In the genomic region with DNA sequence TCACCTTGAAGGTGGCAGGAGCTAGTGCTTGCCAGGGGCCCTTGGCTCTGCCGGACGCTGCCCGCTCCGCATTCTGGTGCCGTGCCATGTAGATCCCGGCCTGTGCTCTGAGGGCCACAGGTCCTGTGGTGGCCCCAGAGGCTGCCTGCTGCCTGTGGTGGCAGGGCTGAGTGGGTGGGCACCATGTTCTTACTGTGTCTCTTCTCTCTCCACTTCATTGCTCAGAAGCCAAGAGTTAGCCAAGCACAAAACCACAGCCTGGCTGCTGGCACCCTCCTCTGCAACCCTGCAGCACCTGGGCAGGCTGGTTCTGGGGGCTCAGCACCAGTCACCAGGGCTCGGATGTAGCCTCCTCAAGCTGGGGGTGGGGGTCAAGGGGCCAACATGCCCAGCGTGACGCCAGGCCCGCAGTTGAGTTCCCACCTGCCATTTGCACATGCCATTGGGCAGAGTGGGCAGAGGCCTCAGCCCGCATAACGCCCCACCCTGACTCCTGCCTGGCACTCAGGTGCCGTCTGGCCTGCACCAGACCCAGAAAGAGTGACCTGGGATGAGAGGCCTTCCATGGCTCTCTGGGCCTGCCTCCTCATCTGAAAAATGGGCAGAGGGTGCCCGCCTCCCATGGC, we compare ENCODE assay signal across 1 cellular context.
TF ChIP-seq lines count a peak whose summit lies in the region.

No MANE protein-coding gene starts in this region.

TF ChIP-seq in HepG2, 621 proteins besides CTCF, POLR2A, EP300 and RAD21 (continued from another document):
- TF ChIP-seq HNRNPL (IDR thresholded peaks at IDR 0.05; ENCODE audit: low read depth, low read length) (peak; percentile 86), ESRRA (CRISPR knock-in tag; IDR thresholded peaks at IDR 0.05; ENCODE audit: low read depth) (no peak), ZNF605 (CRISPR knock-in tag; IDR thresholded peaks at IDR 0.05) (no peak)
